ENCODE assay signal across 25 cellular contexts in the genomic region with DNA sequence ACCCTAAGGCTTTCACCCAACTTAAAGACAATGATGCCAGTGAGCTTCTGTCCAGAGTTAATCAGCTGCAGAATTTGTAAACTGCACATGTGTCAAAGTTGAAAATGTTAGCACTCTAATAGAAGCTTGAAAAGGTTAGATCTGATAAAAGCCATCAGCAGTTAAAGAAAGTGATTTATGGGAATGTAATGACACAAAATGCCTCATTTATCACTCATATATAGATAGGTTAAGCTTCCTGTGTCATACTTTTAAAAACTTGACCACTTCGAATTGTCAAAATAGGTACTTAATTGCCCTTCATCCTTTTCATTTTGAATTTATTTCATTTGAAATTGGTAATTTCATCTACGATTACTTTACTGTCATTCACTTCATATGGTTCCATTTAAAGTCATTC.
"Had no signal": no experiment of that assay in that cellular context is flagged by ENCODE, and none has a peak within 500 bp of the region (broad histone marks: within the 10 kb centered on the region; RNA-seq: fewer than 3 reads in every experiment).

No MANE protein-coding gene starts in this region.

- ATAC-seq: HepG2, PC-3, Right ventricle myocardium inferior, T-helper 17 cell had no signal

- H3K4me3 ChIP-seq: Peyer's patch, SJCRH30 had no signal

- H3K4me1 ChIP-seq: Peyer's patch, SJCRH30 had no signal

- H3K4me3 Mint-ChIP-seq: T-helper 17 cell had no signal

- H3K27me3 ChIP-seq: Peyer's patch, SJCRH30 had no signal

- H3K27me3 Mint-ChIP-seq: T-helper 17 cell had no signal

- DNase-seq: IMR-90; Kasumi-1; MM.1S; MV-4-11; NCI-H1048; NCI-H1105; NCI-H1436 treated with DMSO at 0.1 percent for 48 hours; NCI-H1694; NCI-H187 treated with DMSO at 0.1 percent for 48 hours; NCI-H2029 treated with DMSO at 0.1 percent for 48 hours; NCI-H2107; NCI-H2227 treated with DMSO at 0.1 percent for 48 hours; NCI-H524; NCI-H526 treated with DMSO at 0.1 percent for 48 hours; NCI-H748 treated with DMSO at 0.1 percent for 48 hours; NK-92 treated with Interleukin-12 subunit alpha and Interleukin-12 subunit beta, amount 100 ng/mL, for 24 hours; PC-3; Peyer's patch; SHP77 treated with DMSO at 0.1 percent for 48 hours; SJCRH30; T-helper 1 cell; T-helper 17 cell had no signal

- H3K27ac Mint-ChIP-seq: T-helper 17 cell had no signal

- H3K4me1 Mint-ChIP-seq: T-helper 17 cell had no signal

- H3K9ac ChIP-seq: KMS-11 had no signal

- H3K9me3 ChIP-seq: Peyer's patch, SJCRH30 had no signal

- H3K27ac ChIP-seq: KMS-11, Peyer's patch, SJCRH30 had no signal

- FAIRE-seq: HepG2 had no signal

- H3K4me2 ChIP-seq: KMS-11 had no signal

- H3K36me3 ChIP-seq: Peyer's patch, SJCRH30 had no signal
